16 cellular contexts compared by ENCODE assay signal in genomic region chr12:53483979-53484377, GRCh38. TPM values are rescaled to one million over a fixed set of nuclear protein-coding genes. Genes with fewer than 3 reads are reported as not detected.
A peak's percentile ranks its signal among the peaks of the same experiment; 100 is the strongest.
DNase-seq lines count a peak whose midpoint lies in the region; ATAC-seq and TF ChIP-seq lines count a peak whose summit lies in the region.
"Had no signal": no experiment of that assay in that cellular context is flagged by ENCODE, and none has a peak within 500 bp of the region (broad histone marks: within the 10 kb centered on the region; RNA-seq: fewer than 3 reads in every experiment).

No MANE protein-coding gene starts in this region.

- H3K4me3 ChIP-seq in breast epithelium = no peak overlapping the region
- H3K4me3 ChIP-seq: ascending aorta, uterus had no signal

- no peak for DNase-seq in activated naive CD4-positive, alpha-beta T cell treated with anti-CD3 and anti-CD28 coated beads for 36 hours
- no peak for DNase-seq in activated naive CD4-positive, alpha-beta T cell treated with anti-CD3 and anti-CD28 coated beads, Interleukin-2, amount 10 ng/mL, durations not matched to agents 7 days and 5 days
- no peak for DNase-seq in T-helper 17 cell
- DNase-seq in islet precursor cell = peak; percentile 54
- DNase-seq in stimulated activated naive CD8-positive, alpha-beta T cell treated with anti-CD3 and anti-CD28 coated beads, Interleukin-15, Interleukin-2, amounts not matched to agents 100 U/mL and 50 U/mL, for 24 hours = no peak
- DNase-seq in breast epithelium (ENCODE audit: low spot score in 2 of 2) = no peak
- DNase-seq in effector memory CD8-positive, alpha-beta T cell = no peak
- DNase-seq: effector CD4-positive, alpha-beta T cell; NCI-H1694; NCI-H69; T-helper 9 cell had no signal

- CTCF ChIA-PET in activated naive CD4-positive, alpha-beta T cell treated with anti-CD3 and anti-CD28 coated beads for 36 hours (lab: Charles Lee) = interaction anchor here (0.9 to 3.0 kb wide), 2 partner anchors 9 to 131 kb away, joined by 5 to 16 read pairs; no protein-coding TSS in a partner anchor
- CTCF ChIA-PET in activated naive CD4-positive, alpha-beta T cell treated with anti-CD3 and anti-CD28 coated beads, Interleukin-2, amount 10 ng/mL, durations not matched to agents 7 days and 5 days (lab: Charles Lee) = interaction anchor here (3.1 kb wide), 1 partner anchor 25 kb away, joined by 19 read pairs; no protein-coding TSS in a partner anchor

- H3K4me1 Mint-ChIP-seq in activated naive CD4-positive, alpha-beta T cell treated with anti-CD3 and anti-CD28 coated beads for 36 hours (ENCODE audit: low read depth) = peaks cover 2% of the 10 kb centered on the region
- H3K4me1 Mint-ChIP-seq in activated naive CD4-positive, alpha-beta T cell treated with anti-CD3 and anti-CD28 coated beads, Interleukin-2, amount 10 ng/mL, durations not matched to agents 7 days and 5 days = peaks cover 3% of the 10 kb centered on the region
- peaks cover 17% of the 10 kb centered on the region for H3K4me1 Mint-ChIP-seq in T-helper 17 cell
- H3K4me1 Mint-ChIP-seq in effector memory CD8-positive, alpha-beta T cell (ENCODE audit: low read depth in 2 of 2) = peaks cover 13 to 20% of the 10 kb centered on the region in 2 donors

- H3K27ac Mint-ChIP-seq in activated naive CD4-positive, alpha-beta T cell treated with anti-CD3 and anti-CD28 coated beads for 36 hours = peak overlapping the region; percentile 15
- H3K27ac Mint-ChIP-seq in activated naive CD4-positive, alpha-beta T cell treated with anti-CD3 and anti-CD28 coated beads, Interleukin-2, amount 10 ng/mL, durations not matched to agents 7 days and 5 days = no peak overlapping the region
- H3K27ac Mint-ChIP-seq in T-helper 17 cell = peak overlapping the region; percentile 90
- H3K27ac Mint-ChIP-seq in effector memory CD8-positive, alpha-beta T cell = peak overlapping the region in 1 of 2 donors; percentile 82

- no peak for TF ChIP-seq CTCF in breast epithelium (IDR thresholded peaks at IDR 0.05)

- H3K27me3 Mint-ChIP-seq in activated naive CD4-positive, alpha-beta T cell treated with anti-CD3 and anti-CD28 coated beads for 36 hours (ENCODE audit: low read depth) = no peaks in the 10 kb centered on the region
- no peaks in the 10 kb centered on the region for H3K27me3 Mint-ChIP-seq in activated naive CD4-positive, alpha-beta T cell treated with anti-CD3 and anti-CD28 coated beads, Interleukin-2, amount 10 ng/mL, durations not matched to agents 7 days and 5 days
- H3K27me3 Mint-ChIP-seq in T-helper 17 cell = no peaks in the 10 kb centered on the region
- no peaks in the 10 kb centered on the region for H3K27me3 Mint-ChIP-seq in effector memory CD8-positive, alpha-beta T cell

- H3K9me3 Mint-ChIP-seq in activated naive CD4-positive, alpha-beta T cell treated with anti-CD3 and anti-CD28 coated beads for 36 hours = no peaks in the 10 kb centered on the region
- H3K9me3 Mint-ChIP-seq in activated naive CD4-positive, alpha-beta T cell treated with anti-CD3 and anti-CD28 coated beads, Interleukin-2, amount 10 ng/mL, durations not matched to agents 7 days and 5 days = no peaks in the 10 kb centered on the region
- no peaks in the 10 kb centered on the region for H3K9me3 Mint-ChIP-seq in effector memory CD8-positive, alpha-beta T cell

- no peaks in the 10 kb centered on the region for H3K27me3 ChIP-seq in breast epithelium
- H3K27me3 ChIP-seq: ascending aorta, uterus had no signal

- no peak for TF ChIP-seq POLR2A in breast epithelium (IDR thresholded peaks at IDR 0.05)

- no peaks in the 10 kb centered on the region for H3K4me1 ChIP-seq in breast epithelium
- H3K4me1 ChIP-seq: ascending aorta had no signal

- intact Hi-C loops in activated naive CD4-positive, alpha-beta T cell treated with anti-CD3 and anti-CD28 coated beads for 36 hours (cut with micrococcal nuclease) = no loop called here
- intact Hi-C loops in breast epithelium (cut with DNase I; ENCODE audit: low total_unique reads) = loop anchor here (1.0 kb wide), 1 partner anchor 15 kb away; no protein-coding TSS in a partner anchor

- H3K36me3 ChIP-seq in breast epithelium = no peaks in the 10 kb centered on the region
- H3K36me3 ChIP-seq: uterus had no signal

- H3K9me3 ChIP-seq in T-helper 17 cell (ENCODE audit: control insufficient read depth, low read length, poor library complexity, severe bottlenecking) (no peaks in the 10 kb centered on the region), breast epithelium (no peaks in the 10 kb centered on the region)
- H3K9me3 ChIP-seq: ascending aorta, uterus had no signal

- H3K4me3 Mint-ChIP-seq in activated naive CD4-positive, alpha-beta T cell treated with anti-CD3 and anti-CD28 coated beads for 36 hours = no peak overlapping the region
- H3K4me3 Mint-ChIP-seq in activated naive CD4-positive, alpha-beta T cell treated with anti-CD3 and anti-CD28 coated beads, Interleukin-2, amount 10 ng/mL, durations not matched to agents 7 days and 5 days = no peak overlapping the region
- no peak overlapping the region for H3K4me3 Mint-ChIP-seq in T-helper 17 cell
- peak overlapping the region in 1 of 2 donors; percentile 17 for H3K4me3 Mint-ChIP-seq in effector memory CD8-positive, alpha-beta T cell

- H3K36me3 Mint-ChIP-seq in activated naive CD4-positive, alpha-beta T cell treated with anti-CD3 and anti-CD28 coated beads for 36 hours (ENCODE audit: low read depth) = peaks cover 19% of the 10 kb centered on the region
- peaks cover 46% of the 10 kb centered on the region for H3K36me3 Mint-ChIP-seq in activated naive CD4-positive, alpha-beta T cell treated with anti-CD3 and anti-CD28 coated beads, Interleukin-2, amount 10 ng/mL, durations not matched to agents 7 days and 5 days
- H3K36me3 Mint-ChIP-seq in T-helper 17 cell (ENCODE audit: low read depth) = peaks cover 4% of the 10 kb centered on the region
- peaks cover 93% of the 10 kb centered on the region for H3K36me3 Mint-ChIP-seq in effector memory CD8-positive, alpha-beta T cell (ENCODE audit: insufficient read depth)

- H3K27ac ChIP-seq in breast epithelium = peak overlapping the region in 1 of 2 donors; percentile 55
- H3K27ac ChIP-seq: ascending aorta, uterus had no signal

- ATAC-seq in T-helper 17 cell (no peak), HG02798 (IDR thresholded peaks at IDR 0.05; ENCODE audit: poor library complexity, unreplicated experiment) (no peak)
- peak; percentile 41 for ATAC-seq in stimulated activated naive CD8-positive, alpha-beta T cell treated with anti-CD3 and anti-CD28 coated beads, Interleukin-15, Interleukin-2, amounts not matched to agents 100 U/mL and 50 U/mL, for 24 hours
- no peak for ATAC-seq in effector memory CD8-positive, alpha-beta T cell (replicated peaks)

RNA-seq across cellular contexts. Expression of gene MAP3K12, which starts 15.3 kb away (rescaled TPM):
- total RNA-seq in activated naive CD4-positive, alpha-beta T cell treated with anti-CD3 and anti-CD28 coated beads for 36 hours = 1 to 10 TPM; 6.0 to 8.2 TPM
- total RNA-seq in T-helper 17 cell (10 to 100 TPM; 25.5 to 28.6 TPM), breast epithelium (10 to 100 TPM; 16.4 to 28.8 (median 24.6) TPM)

RNA-seq across cellular contexts. Expression of gene TARBP2, which starts 17.1 kb away (rescaled TPM):
- 10 to 100 TPM; 25.0 to 26.8 TPM for total RNA-seq in activated naive CD4-positive, alpha-beta T cell treated with anti-CD3 and anti-CD28 coated beads for 36 hours
- 10 to 100 TPM; 28.4 to 29.3 TPM for total RNA-seq in T-helper 17 cell
- total RNA-seq in breast epithelium = 10 to 100 TPM; 24.8 to 45.1 (median 37.0) TPM

RNA-seq across cellular contexts. Expression of gene NPFF, which starts 23.3 kb away (rescaled TPM):
- not detected for total RNA-seq in activated naive CD4-positive, alpha-beta T cell treated with anti-CD3 and anti-CD28 coated beads for 36 hours
- total RNA-seq in T-helper 17 cell (not detected), breast epithelium (under 1 TPM in 1 of 3 donors, not detected in 2; 0.98 TPM)
- total RNA-seq: fibroblast of villous mesenchyme, pulmonary artery endothelial cell, uterus had no signal

RNA-seq across cellular contexts. Expression of gene PCBP2, which starts 32.1 kb away (rescaled TPM):
- 1,000 to 10,000 TPM; 1,085 to 1,132 TPM for total RNA-seq in activated naive CD4-positive, alpha-beta T cell treated with anti-CD3 and anti-CD28 coated beads for 36 hours
- total RNA-seq in T-helper 17 cell = 1,000 to 10,000 TPM; 1,028 to 1,089 TPM
- 100 to 1,000 TPM; 512 to 722 (median 529) TPM for total RNA-seq in breast epithelium

RNA-seq across cellular contexts. Expression of gene PRR13, which starts 42.4 kb away (rescaled TPM):
- 100 to 1,000 TPM; 207 to 216 TPM for total RNA-seq in activated naive CD4-positive, alpha-beta T cell treated with anti-CD3 and anti-CD28 coated beads for 36 hours
- total RNA-seq in T-helper 17 cell (100 to 1,000 TPM; 168 to 188 TPM), breast epithelium (10 to 100 TPM; 57.1 to 65.1 (median 61.0) TPM)
